Comparison of ENCODE assay signal across 15 cellular contexts in the genomic region with DNA sequence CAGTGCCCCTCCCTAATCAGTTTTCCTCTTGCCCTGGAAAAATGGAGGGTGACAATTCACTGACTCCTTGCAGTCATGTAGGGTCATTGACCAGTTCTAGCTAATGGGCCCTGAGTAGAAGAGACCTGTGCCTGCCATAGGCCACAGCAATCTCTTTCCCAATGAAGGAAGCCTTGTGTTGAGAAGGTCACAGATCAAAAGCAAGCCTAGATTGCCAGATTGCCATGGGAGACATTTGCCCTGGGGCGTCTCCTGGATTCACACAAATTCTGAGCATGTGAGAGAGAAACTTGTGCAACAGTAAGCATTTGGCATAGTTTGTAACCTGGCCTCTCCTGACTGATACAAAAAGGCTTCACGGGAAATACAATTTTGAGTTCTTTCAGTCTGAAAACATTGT.
"Had no signal": no experiment of that assay in that cellular context is flagged by ENCODE, and none has a peak within 500 bp of the region (broad histone marks: within the 10 kb centered on the region; RNA-seq: fewer than 3 reads in every experiment).

No MANE protein-coding gene starts in this region.

- H3K27ac ChIP-seq: esophagus squamous epithelium, hepatocyte, neutrophil, parathyroid adenoma, thoracic aorta, WERI-Rb-1 had no signal

- H3K9me3 Mint-ChIP-seq: activated naive CD4-positive, alpha-beta T cell treated with anti-CD3 and anti-CD28 coated beads, Interleukin-2, amount 50 U/mL, for 72 hours; stimulated activated naive B cell treated with anti-CD40 and anti-IgM and Interleukin-4, amounts not matched to agents 10 μg/mL and 1 μg/mL and 100 μg/mL, for 72 hours had no signal

- H3K27ac Mint-ChIP-seq: activated naive CD4-positive, alpha-beta T cell treated with anti-CD3 and anti-CD28 coated beads, Interleukin-2, amount 50 U/mL, for 72 hours; stimulated activated naive B cell treated with anti-CD40 and anti-IgM and Interleukin-4, amounts not matched to agents 10 μg/mL and 1 μg/mL and 100 μg/mL, for 72 hours had no signal

- H3K4me3 ChIP-seq: esophagus squamous epithelium, hepatocyte, thoracic aorta had no signal

- H3K36me3 ChIP-seq: esophagus squamous epithelium, neutrophil, thoracic aorta, WERI-Rb-1 had no signal

- H3K9me3 ChIP-seq: esophagus squamous epithelium, neutrophil, thoracic aorta had no signal

- H3K4me2 ChIP-seq: hepatocyte had no signal

- H3K4me3 Mint-ChIP-seq: stimulated activated naive B cell treated with anti-CD40 and anti-IgM and Interleukin-4, amounts not matched to agents 10 μg/mL and 1 μg/mL and 100 μg/mL, for 72 hours had no signal

- H3K79me2 ChIP-seq: hepatocyte, parathyroid adenoma had no signal

- H2AFZ ChIP-seq: hepatocyte, parathyroid adenoma had no signal

- H3K4me1 ChIP-seq: esophagus squamous epithelium had no signal

- H3K9ac ChIP-seq: parathyroid adenoma had no signal

- DNase-seq: activated CD4-positive, alpha-beta T cell treated with anti-CD3 and anti-CD28 coated beads for 1 hour; activated gamma-delta T cell; effector memory CD4-positive, alpha-beta T cell; esophagus squamous epithelium; stimulated activated naive B cell treated with anti-CD40 and anti-IgM and Interleukin-4, amounts not matched to agents 10 μg/mL and 1 μg/mL and 100 μg/mL, for 72 hours; SW 1271; WERI-Rb-1 had no signal

- H3K27me3 ChIP-seq: esophagus squamous epithelium, hepatocyte, neutrophil had no signal

- H3K4me1 Mint-ChIP-seq: stimulated activated naive B cell treated with anti-CD40 and anti-IgM and Interleukin-4, amounts not matched to agents 10 μg/mL and 1 μg/mL and 100 μg/mL, for 72 hours had no signal

- ATAC-seq: activated naive CD4-positive, alpha-beta T cell treated with anti-CD3 and anti-CD28 coated beads, Interleukin-2, amount 50 U/mL, for 72 hours; left lobe of liver; stimulated activated naive B cell treated with anti-CD40 and anti-IgM and Interleukin-4, amounts not matched to agents 10 μg/mL and 1 μg/mL and 100 μg/mL, for 72 hours had no signal

- FAIRE-seq: endothelial cell of umbilical vein, islet of Langerhans had no signal

- H3K36me3 Mint-ChIP-seq: activated naive CD4-positive, alpha-beta T cell treated with anti-CD3 and anti-CD28 coated beads, Interleukin-2, amount 50 U/mL, for 72 hours; stimulated activated naive B cell treated with anti-CD40 and anti-IgM and Interleukin-4, amounts not matched to agents 10 μg/mL and 1 μg/mL and 100 μg/mL, for 72 hours had no signal
